7 cellular contexts compared by ENCODE assay signal in the genomic region with DNA sequence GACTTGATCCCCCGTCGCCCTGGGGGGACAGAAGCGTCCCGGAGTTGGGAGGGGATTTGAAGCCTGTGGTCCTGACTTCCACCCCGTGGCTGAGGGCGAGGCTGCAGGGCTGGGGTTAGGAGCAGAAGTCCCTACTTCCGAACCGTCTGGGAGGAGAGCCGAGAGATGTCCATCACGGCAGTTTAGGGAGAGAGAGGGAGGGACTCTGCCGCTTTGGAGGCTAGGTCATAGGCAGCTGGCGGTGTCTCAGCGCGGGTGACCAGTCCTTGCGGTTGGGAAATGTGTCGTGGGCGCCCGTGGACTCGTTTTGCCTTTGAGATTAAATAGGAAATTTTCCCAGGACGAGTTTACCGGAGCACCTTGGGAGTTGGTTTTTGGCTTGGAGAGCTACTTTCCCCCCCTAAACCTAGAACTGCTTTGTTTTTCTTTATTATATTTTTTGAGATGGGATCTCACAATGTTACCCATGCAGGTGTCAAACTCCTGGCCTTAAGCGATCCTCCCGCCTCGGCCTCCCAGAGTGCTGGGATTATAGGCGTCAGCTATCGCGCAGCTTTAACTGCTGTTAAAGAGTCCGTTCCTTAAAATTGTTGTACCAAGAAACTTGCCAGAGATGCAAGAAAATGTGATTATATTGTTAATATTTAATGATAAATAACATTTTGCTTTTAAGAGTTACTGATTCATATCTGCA. TPM values are rescaled to one million over a fixed set of nuclear protein-coding genes. Genes with fewer than 3 reads are reported as not detected.
DNase-seq lines count a peak whose midpoint lies in the region; ATAC-seq and TF ChIP-seq lines count a peak whose summit lies in the region.
"Not testable (repeated sequence)": the region's sequence is repeated elsewhere in the genome, so short reads cannot be mapped to it uniquely, and the experiment has no call there.

No MANE protein-coding gene starts in this region.

- peak; percentile 9 for TF ChIP-seq CTCF in GM12873 (IDR thresholded peaks at IDR 0.05; ENCODE audit: insufficient read depth, low read depth, low read length, missing control alignments)
- TF ChIP-seq CTCF in osteoblast (IDR thresholded peaks at IDR 0.05; ENCODE audit: extremely low read depth, low read depth, low read length), result not testable (repeated sequence)

- H2AFZ ChIP-seq in osteoblast (ENCODE audit: low read length), result peak overlapping the region; percentile 75

- not testable (repeated sequence) for H3K27me3 Mint-ChIP-seq in activated CD4-positive, alpha-beta memory T cell treated with anti-CD3 and anti-CD28 coated beads, Interleukin-2, amount 10 ng/mL, durations not matched to agents 7 days and 5 days; dendritic cell treated with granulocyte-macrophage colony-stimulating factor and Interleukin-4, amounts not matched to agents 40 ng/mL and 50 ng/mL, for 4 days

- POLR2A ChIA-PET in activated CD4-positive, alpha-beta memory T cell treated with anti-CD3 and anti-CD28 coated beads, Interleukin-2, amount 10 ng/mL, durations not matched to agents 7 days and 5 days (lab: Charles Lee), result interaction anchor here (0.6 to 2.7 kb wide), 13 partner anchors 15 to 341 kb away, joined by 3 to 26 read pairs (median 7); partner anchors contain the start of genes KCTD7, RABGEF1, SBDS and TMEM248

- H3K4me1 ChIP-seq in iPS-18a (ENCODE audit: control insufficient read depth, low read depth, low read length); osteoblast (ENCODE audit: insufficient read depth, low read length): not testable (repeated sequence)

- not testable (repeated sequence) for H3K9me3 Mint-ChIP-seq in activated CD4-positive, alpha-beta memory T cell treated with anti-CD3 and anti-CD28 coated beads, Interleukin-2, amount 10 ng/mL, durations not matched to agents 7 days and 5 days; dendritic cell treated with granulocyte-macrophage colony-stimulating factor and Interleukin-4, amounts not matched to agents 40 ng/mL and 50 ng/mL, for 4 days

- not testable (repeated sequence) for H3K36me3 ChIP-seq in iPS-18a (ENCODE audit: control insufficient read depth, low read depth, low read length); osteoblast (ENCODE audit: insufficient read depth, low read length)

- not testable (repeated sequence) for H3K9me3 ChIP-seq in iPS-18a (ENCODE audit: control insufficient read depth, low read depth, low read length); osteoblast (ENCODE audit: low read depth, low read length)

- H3K4me2 ChIP-seq in osteoblast (ENCODE audit: insufficient read depth, low read length), result peak overlapping the region; percentile 74

- peaks cover 48% of the 10 kb centered on the region for H3K79me2 ChIP-seq in osteoblast (ENCODE audit: insufficient read depth, low read length)

- intact Hi-C loops in dendritic cell treated with granulocyte-macrophage colony-stimulating factor and Interleukin-4, amounts not matched to agents 40 ng/mL and 50 ng/mL, for 4 days (cut with micrococcal nuclease), result loop anchor here (1.0 kb wide), 1 partner anchor 27 kb away; no protein-coding TSS in a partner anchor

- H3K27me3 ChIP-seq in iPS-18a (ENCODE audit: control insufficient read depth, insufficient read depth, low read length); osteoblast (ENCODE audit: insufficient read depth, low read length): not testable (repeated sequence)

- H3K9ac ChIP-seq in iPS-18a (ENCODE audit: low read length), result peak overlapping the region; percentile 86

- peaks cover 18% of the 10 kb centered on the region for H3K36me3 Mint-ChIP-seq in activated CD4-positive, alpha-beta memory T cell treated with anti-CD3 and anti-CD28 coated beads, Interleukin-2, amount 10 ng/mL, durations not matched to agents 7 days and 5 days (ENCODE audit: low read depth)
- H3K36me3 Mint-ChIP-seq in dendritic cell treated with granulocyte-macrophage colony-stimulating factor and Interleukin-4, amounts not matched to agents 40 ng/mL and 50 ng/mL, for 4 days (ENCODE audit: low read depth), result peaks cover 64% of the 10 kb centered on the region

- DNase-seq in NCI-H226, result peak; percentile 40
- DNase-seq in activated CD4-positive, alpha-beta memory T cell treated with anti-CD3 and anti-CD28 coated beads, Interleukin-2, amount 10 ng/mL, durations not matched to agents 7 days and 5 days; osteoblast (ENCODE audit: insufficient read length, low spot score, missing footprints): not testable (repeated sequence)

- peaks cover 37% of the 10 kb centered on the region for H3K4me1 Mint-ChIP-seq in activated CD4-positive, alpha-beta memory T cell treated with anti-CD3 and anti-CD28 coated beads, Interleukin-2, amount 10 ng/mL, durations not matched to agents 7 days and 5 days
- H3K4me1 Mint-ChIP-seq in dendritic cell treated with granulocyte-macrophage colony-stimulating factor and Interleukin-4, amounts not matched to agents 40 ng/mL and 50 ng/mL, for 4 days (ENCODE audit: low read depth), result peaks cover 39% of the 10 kb centered on the region

- peak overlapping the region; percentile 94 for H3K4me3 Mint-ChIP-seq in activated CD4-positive, alpha-beta memory T cell treated with anti-CD3 and anti-CD28 coated beads, Interleukin-2, amount 10 ng/mL, durations not matched to agents 7 days and 5 days
- H3K4me3 Mint-ChIP-seq in dendritic cell treated with granulocyte-macrophage colony-stimulating factor and Interleukin-4, amounts not matched to agents 40 ng/mL and 50 ng/mL, for 4 days, result peak overlapping the region; percentile 96

- ATAC-seq in HG02884 (IDR thresholded peaks at IDR 0.05; ENCODE audit: unreplicated experiment), result peak; percentile 8

- H3K4me3 ChIP-seq in iPS-18a (ENCODE audit: low read length) (peak overlapping the region; percentile 89), osteoblast (ENCODE audit: insufficient read depth, low read length) (peak overlapping the region; percentile 95)

- CTCF ChIA-PET in activated CD4-positive, alpha-beta memory T cell treated with anti-CD3 and anti-CD28 coated beads, Interleukin-2, amount 10 ng/mL, durations not matched to agents 7 days and 5 days (lab: Charles Lee), result not testable (repeated sequence)

- peak overlapping the region; percentile 86 for H3K27ac Mint-ChIP-seq in activated CD4-positive, alpha-beta memory T cell treated with anti-CD3 and anti-CD28 coated beads, Interleukin-2, amount 10 ng/mL, durations not matched to agents 7 days and 5 days
- peak overlapping the region; percentile 93 for H3K27ac Mint-ChIP-seq in dendritic cell treated with granulocyte-macrophage colony-stimulating factor and Interleukin-4, amounts not matched to agents 40 ng/mL and 50 ng/mL, for 4 days

- not testable (repeated sequence) for H4K20me1 ChIP-seq in osteoblast (ENCODE audit: insufficient read depth, low read length)

- peak overlapping the region; percentile 24 for H3K27ac ChIP-seq in iPS-18a (ENCODE audit: low read length)
- peak overlapping the region; percentile 98 for H3K27ac ChIP-seq in osteoblast (ENCODE audit: low read depth, low read length)

RNA-seq across cellular contexts. Expression of gene KCTD7, which starts 26.6 kb away (rescaled TPM):
- total RNA-seq in activated CD4-positive, alpha-beta memory T cell treated with anti-CD3 and anti-CD28 coated beads, Interleukin-2, amount 10 ng/mL, durations not matched to agents 7 days and 5 days, result 10 to 100 TPM; 31.9 to 33.8 TPM
- total RNA-seq in osteoblast, result 14.8 and 17.7 TPM in 2 replicates
